9 cellular contexts compared by ENCODE assay signal in genomic region chr11:34214961-34215805, GRCh38.
DNase-seq lines count a peak whose midpoint lies in the region; ATAC-seq and TF ChIP-seq lines count a peak whose summit lies in the region.
"Had no signal": no experiment of that assay in that cellular context is flagged by ENCODE, and none has a peak within 500 bp of the region (broad histone marks: within the 10 kb centered on the region; RNA-seq: fewer than 3 reads in every experiment).

No MANE protein-coding gene starts in this region.

- DNase-seq in GM04503 (ENCODE audit: low read depth) (peak; percentile 17), PC-3 (peak; percentile 81), ecto neural progenitor cell (ENCODE audit: low spot score) (no peak), dermis blood vessel endothelial cell (no peak), NCI-H1930 (lab: John Stamatoyannopoulos, UW) (no peak), type B pancreatic cell (ENCODE audit: extremely low spot score, unreplicated experiment) (no peak)
- DNase-seq in activated naive CD8-positive, alpha-beta T cell treated with anti-CD3 and anti-CD28 coated beads, Interleukin-2, amount 50 U/mL, for 24 hours, result peak; percentile 81
- peak; percentile 34 to 80 (median 58) for DNase-seq in stimulated activated CD4-positive, alpha-beta T cell treated with anti-CD3 and anti-CD28 coated beads, Interleukin-1b, Interleukin-23, amount 100 ng/mL, for 24 hours (ENCODE audit: low read depth in 4 of 4, low spot score in 1 of 4)

- peaks cover 31% of the 10 kb centered on the region for H3K4me1 Mint-ChIP-seq in activated naive CD8-positive, alpha-beta T cell treated with anti-CD3 and anti-CD28 coated beads, Interleukin-2, amount 50 U/mL, for 24 hours
- H3K4me1 Mint-ChIP-seq in type B pancreatic cell (ENCODE audit: unreplicated experiment), result peaks cover 26% of the 10 kb centered on the region

- no peaks in the 10 kb centered on the region for H3K79me2 ChIP-seq in PC-3 (ENCODE audit: low read length)

- H3K36me3 Mint-ChIP-seq in activated naive CD8-positive, alpha-beta T cell treated with anti-CD3 and anti-CD28 coated beads, Interleukin-2, amount 50 U/mL, for 24 hours (ENCODE audit: low read depth), result no peaks in the 10 kb centered on the region
- peaks cover 4% of the 10 kb centered on the region for H3K36me3 Mint-ChIP-seq in type B pancreatic cell
- H3K36me3 Mint-ChIP-seq: naive thymus-derived CD8-positive, alpha-beta T cell had no signal

- no TSS peak for BruUV-seq in PC-3 (replicated peaks; lab: Mats Ljungman, UMichigan)

- POLR2A ChIA-PET in PC-3 (lab: Charles Lee; ENCODE audit: unreplicated experiment), result no interaction called here

- ATAC-seq in PC-3, result peak; percentile 72
- peak; percentile 100 for ATAC-seq in activated naive CD8-positive, alpha-beta T cell treated with anti-CD3 and anti-CD28 coated beads, Interleukin-2, amount 50 U/mL, for 24 hours
- ATAC-seq: naive thymus-derived CD8-positive, alpha-beta T cell had no signal

- no peak overlapping the region for H2AFZ ChIP-seq in PC-3 (ENCODE audit: low read length)

- H3K27ac ChIP-seq in PC-3 (ENCODE audit: low read length), result peak overlapping the region; percentile 70

- H3K27me3 Mint-ChIP-seq in activated naive CD8-positive, alpha-beta T cell treated with anti-CD3 and anti-CD28 coated beads, Interleukin-2, amount 50 U/mL, for 24 hours, result peaks cover 3% of the 10 kb centered on the region
- no peaks in the 10 kb centered on the region for H3K27me3 Mint-ChIP-seq in type B pancreatic cell
- H3K27me3 Mint-ChIP-seq: naive thymus-derived CD8-positive, alpha-beta T cell had no signal

- peak overlapping the region; percentile 44 for H3K4me2 ChIP-seq in PC-3 (ENCODE audit: low read length)

- intact Hi-C loops in PC-3 (cut with micrococcal nuclease), result no loop called here

- H4K20me1 ChIP-seq in PC-3 (ENCODE audit: low read length), result no peaks in the 10 kb centered on the region

- H3K9me3 Mint-ChIP-seq in activated naive CD8-positive, alpha-beta T cell treated with anti-CD3 and anti-CD28 coated beads, Interleukin-2, amount 50 U/mL, for 24 hours, result no peaks in the 10 kb centered on the region
- no peaks in the 10 kb centered on the region for H3K9me3 Mint-ChIP-seq in type B pancreatic cell
- H3K9me3 Mint-ChIP-seq: naive thymus-derived CD8-positive, alpha-beta T cell had no signal

- H3K9ac ChIP-seq in PC-3 (ENCODE audit: low read length), result no peak overlapping the region

- H3K27me3 ChIP-seq in PC-3 (ENCODE audit: low read length), result no peaks in the 10 kb centered on the region

- H3K36me3 ChIP-seq in PC-3 (ENCODE audit: low read depth, low read length), result no peaks in the 10 kb centered on the region

- H3K27ac Mint-ChIP-seq in activated naive CD8-positive, alpha-beta T cell treated with anti-CD3 and anti-CD28 coated beads, Interleukin-2, amount 50 U/mL, for 24 hours, result peak overlapping the region; percentile 85
- H3K27ac Mint-ChIP-seq in type B pancreatic cell, result no peak overlapping the region

- H3K9me2 ChIP-seq in PC-3 (replicated peaks; ENCODE audit: low read length), result no peaks in the 10 kb centered on the region

- H3F3A ChIP-seq in PC-3 (ENCODE audit: low read length, unreplicated experiment), result peaks cover 15% of the 10 kb centered on the region

- no peak for TF ChIP-seq CTCF in PC-3 (conservative IDR thresholded peaks at IDR 0.05; ENCODE audit: low read depth, low read length)
- TF ChIP-seq CTCF in type B pancreatic cell (conservative IDR thresholded peaks at IDR 0.05), result no peak

- H3K4me1 ChIP-seq in PC-3 (ENCODE audit: insufficient read depth, low read length), result peaks cover 28% of the 10 kb centered on the region

- CTCF ChIA-PET in PC-3 (lab: Charles Lee), result no interaction called here

- no peak overlapping the region for H3K4me3 ChIP-seq in PC-3 (ENCODE audit: low read length)

- peak overlapping the region; percentile 47 for H3K4me3 Mint-ChIP-seq in activated naive CD8-positive, alpha-beta T cell treated with anti-CD3 and anti-CD28 coated beads, Interleukin-2, amount 50 U/mL, for 24 hours
- no peak overlapping the region for H3K4me3 Mint-ChIP-seq in type B pancreatic cell
- H3K4me3 Mint-ChIP-seq: naive thymus-derived CD8-positive, alpha-beta T cell had no signal

- H3K9me3 ChIP-seq in PC-3 (ENCODE audit: low read length), result no peaks in the 10 kb centered on the region

Comparison
In these comparisons a context has a peak if more than half of its experiments do, and no peak if none do; other contexts are left out.
1. DNase-seq: peak in GM04503 (single experiment), PC-3 (single experiment), activated naive CD8-positive, alpha-beta T cell treated with anti-CD3 and anti-CD28 coated beads, Interleukin-2, amount 50 U/mL, for 24 hours (single experiment) and stimulated activated CD4-positive, alpha-beta T cell treated with anti-CD3 and anti-CD28 coated beads, Interleukin-1b, Interleukin-23, amount 100 ng/mL, for 24 hours (4 of 4); none in ecto neural progenitor cell (single experiment), dermis blood vessel endothelial cell (single experiment), NCI-H1930 (0 of 2) and type B pancreatic cell (single experiment).